In genomic region chr12:108119126-108119973, GRCh38 we compare ENCODE assay signal across 1 cellular context.
TF ChIP-seq lines count a peak whose summit lies in the region.

No MANE protein-coding gene starts in this region.

TF ChIP-seq in K562, 482 proteins besides CTCF, POLR2A, EP300 and RAD21 (continued from another document and continues in another):
- TF ChIP-seq HMBOX1 (IDR thresholded peaks at IDR 0.05), result peak; percentile 23; the same call in 1 of the 2 replicates
- peak; percentile 40; the same call in 1 of the 2 replicates for TF ChIP-seq TEAD4 (IDR thresholded peaks at IDR 0.05; ENCODE audit: low read length)
- TF ChIP-seq TEAD4 (CRISPR knock-in tag; IDR thresholded peaks at IDR 0.05; ENCODE audit: borderline replicate concordance), result no peak
- 0 out of 2 replicates have a peak, but pooled peaks have one; percentile 26 for TF ChIP-seq PML (IDR thresholded peaks at IDR 0.05; ENCODE audit: low read length)
- TF ChIP-seq EP400 (IDR thresholded peaks at IDR 0.05), result peak; percentile 54; the same call in 1 of the 2 replicates
- peak; percentile 53 for TF ChIP-seq POLR2B (IDR thresholded peaks at IDR 0.05; ENCODE audit: low read depth, partially characterized antibody)
- TF ChIP-seq LEF1 (IDR thresholded peaks at IDR 0.05), result peak; percentile 74; the same call in 1 of the 2 replicates
- TF ChIP-seq ZNF778 (CRISPR knock-in tag; IDR thresholded peaks at IDR 0.05), result no peak
- TF ChIP-seq CREB5 (CRISPR knock-in tag; IDR thresholded peaks at IDR 0.05), result no peak
- 0 out of 2 replicates have a peak, but pooled peaks have one; percentile 5 for TF ChIP-seq HIVEP1 (CRISPR knock-in tag; IDR thresholded peaks at IDR 0.05)
- no peak for TF ChIP-seq ELK1 (CRISPR knock-in tag; IDR thresholded peaks at IDR 0.05)
- TF ChIP-seq ATF7 (IDR thresholded peaks at IDR 0.05), result peak; percentile 51
- no peak for TF ChIP-seq CCNT2 (IDR thresholded peaks at IDR 0.05; ENCODE audit: borderline replicate concordance, extremely low read depth, insufficient read length, low read depth, low read length)
- TF ChIP-seq FOS (IDR thresholded peaks at IDR 0.05; ENCODE audit: extremely low read depth, insufficient read length), result no peak
- no peak for TF ChIP-seq ZSCAN32 (CRISPR knock-in tag; IDR thresholded peaks at IDR 0.05)
- TF ChIP-seq ZBTB9 (CRISPR knock-in tag; IDR thresholded peaks at IDR 0.05), result no peak
- no peak for TF ChIP-seq YBX1 (IDR thresholded peaks at IDR 0.05)
- 0 out of 2 replicates have a peak, but pooled peaks have one; percentile 16 for TF ChIP-seq ZNF668 (CRISPR knock-in tag; IDR thresholded peaks at IDR 0.05)
- no peak for TF ChIP-seq ETV6 (IDR thresholded peaks at IDR 0.05; ENCODE audit: borderline replicate concordance in 1 of 2, low read depth in 2 of 2, low read length in 1 of 2)
- TF ChIP-seq ETV6 (CRISPR knock-in tag; IDR thresholded peaks at IDR 0.05; ENCODE audit: borderline replicate concordance), result no peak
- peak; percentile 65 for TF ChIP-seq CREB3 (tag; conservative IDR thresholded peaks at IDR 0.05; ENCODE audit: low read depth)
- TF ChIP-seq PHF21A (IDR thresholded peaks at IDR 0.05; ENCODE audit: borderline replicate concordance, low read depth), result peak; percentile 59; the same call in 1 of the 2 replicates
- peak; percentile 95 for TF ChIP-seq ZFP91 (CRISPR knock-in tag; IDR thresholded peaks at IDR 0.05)
- TF ChIP-seq ZNF655 (CRISPR knock-in tag; IDR thresholded peaks at IDR 0.05), result no peak
- no peak for TF ChIP-seq GTF3C2 (IDR thresholded peaks at IDR 0.05; ENCODE audit: borderline replicate concordance, extremely low read depth, insufficient read length)
- peak in 1 of 2 experiments; percentile 86; a peak in 2 of 4 replicates for TF ChIP-seq ZNF639 (CRISPR knock-in tag; conservative IDR thresholded peaks at IDR 0.05 in 1 of 2, IDR thresholded peaks at IDR 0.05 in 1 of 2)
- peak; percentile 76 for TF ChIP-seq JUND (IDR thresholded peaks at IDR 0.05; ENCODE audit: borderline replicate concordance, low read depth, low read length)
- peak; percentile 80; the same call in 1 of the 3 replicates for TF ChIP-seq JUND (tag; IDR thresholded peaks at IDR 0.05; ENCODE audit: borderline replicate concordance, low read depth, low read length)
- peak; percentile 86 for TF ChIP-seq ZNF592 (IDR thresholded peaks at IDR 0.05)
- TF ChIP-seq L3MBTL2 (IDR thresholded peaks at IDR 0.05), result peak; percentile 61; the same call in 1 of the 2 replicates
- no peak for TF ChIP-seq ZNF134 (CRISPR knock-in tag; conservative IDR thresholded peaks at IDR 0.05)
- peak; percentile 60 for TF ChIP-seq CBFA2T3 (IDR thresholded peaks at IDR 0.05)
- no peak for TF ChIP-seq KDM5B (IDR thresholded peaks at IDR 0.05; ENCODE audit: insufficient replicate concordance, low read depth, low read length)
- peak; percentile 44 for TF ChIP-seq TAF9B (IDR thresholded peaks at IDR 0.05; ENCODE audit: partially characterized antibody)
- TF ChIP-seq TCF7 (IDR thresholded peaks at IDR 0.05; ENCODE audit: borderline replicate concordance), result no peak
- TF ChIP-seq DLX4 (CRISPR knock-in tag; IDR thresholded peaks at IDR 0.05), result no peak
- TF ChIP-seq SREBF2 (CRISPR knock-in tag; IDR thresholded peaks at IDR 0.05), result no peak
- peak; percentile 46 for TF ChIP-seq SMARCB1 (IDR thresholded peaks at IDR 0.05; ENCODE audit: insufficient read length, low read depth)
- no peak for TF ChIP-seq TFAP4 (CRISPR knock-in tag; IDR thresholded peaks at IDR 0.05; ENCODE audit: borderline replicate concordance)
- TF ChIP-seq XRCC5 (IDR thresholded peaks at IDR 0.05; ENCODE audit: low read depth, low read length), result no peak
- no peak for TF ChIP-seq PTRF (tag; IDR thresholded peaks at IDR 0.05)
- TF ChIP-seq PHTF2 (CRISPR knock-in tag; IDR thresholded peaks at IDR 0.05), result no peak
